In genomic region chr22:37752189-37753061, GRCh38 we compare ENCODE assay signal across 8 cellular contexts. TPM values are rescaled to one million over a fixed set of nuclear protein-coding genes. Genes with fewer than 3 reads are reported as not detected.
DNase-seq lines count a peak whose midpoint lies in the region; ATAC-seq, FAIRE-seq and TF ChIP-seq lines count a peak whose summit lies in the region.

No MANE protein-coding gene starts in this region.

- ATAC-seq in GM21360 (IDR thresholded peaks at IDR 0.05; ENCODE audit: unreplicated experiment), result no peak

- H3K36me3 ChIP-seq in brain microvascular endothelial cell (replicated peaks) (peaks cover 30% of the 10 kb centered on the region), suprapubic skin (peaks cover 39% of the 10 kb centered on the region)

- peak; percentile 85 for DNase-seq in HTR-8/SVneo (ENCODE audit: insufficient read length, low spot score)
- peak; percentile 83 for DNase-seq in brain microvascular endothelial cell
- peak; percentile 85 for DNase-seq in kidney glomerular epithelial cell (lab: John Stamatoyannopoulos, UW)
- peak; percentile 96 for DNase-seq in suprapubic skin (ENCODE audit: low spot score in 2 of 2)
- DNase-seq in activated CD8-positive, alpha-beta memory T cell treated with anti-CD3 and anti-CD28 coated beads for 24 hours, result no peak
- DNase-seq in putamen (ENCODE audit: low spot score), result no peak
- DNase-seq in activated CD4-positive, alpha-beta T cell treated with anti-CD3 and anti-CD28 coated beads, Interleukin-2, amount 50 U/mL, for 1 hour, result no peak

- H3K4me3 ChIP-seq in brain microvascular endothelial cell (ENCODE audit: low read depth, low read length), result no peak overlapping the region
- no peak overlapping the region for H3K4me3 ChIP-seq in suprapubic skin

- H3K27me3 ChIP-seq in brain microvascular endothelial cell (replicated peaks), result no peaks in the 10 kb centered on the region
- no peaks in the 10 kb centered on the region for H3K27me3 ChIP-seq in suprapubic skin

- WGBS in suprapubic skin, result 28% methylated on average over 9 of the region's 17 CpGs

- in situ Hi-C loops in brain microvascular endothelial cell (cut with HindIII; ENCODE audit: low pct_ligation_motif_present, low sequenced_read_pairs), result no loop called here

- peaks cover 77% of the 10 kb centered on the region for H3K4me1 ChIP-seq in suprapubic skin

- no peak for TF ChIP-seq POLR2A in suprapubic skin (IDR thresholded peaks at IDR 0.05)

- peak; percentile 94 for FAIRE-seq in HTR-8/SVneo (lab: Jason Lieb, UNC)

- H3K27ac ChIP-seq in brain microvascular endothelial cell (peak overlapping the region; percentile 27), suprapubic skin (peak overlapping the region; percentile 96)

- TF ChIP-seq CTCF in brain microvascular endothelial cell (IDR thresholded peaks at IDR 0.05; ENCODE audit: low read depth, low read length, missing control alignments) (peak; percentile 47), suprapubic skin (IDR thresholded peaks at IDR 0.05) (peak; percentile 19 to 29)

- TF ChIP-seq EP300 in suprapubic skin (IDR thresholded peaks at IDR 0.05), result no peak

- no peaks in the 10 kb centered on the region for H3K9me3 ChIP-seq in suprapubic skin

RNA-seq across cellular contexts. Expression of gene GCAT, which starts 55.3 kb away (rescaled TPM):
- total RNA-seq in suprapubic skin, result 10 to 100 TPM; 11.3 to 34.5 (median 20.1) TPM

RNA-seq across cellular contexts. Expression of gene TRIOBP, which starts 55.6 kb away (rescaled TPM):
- 10 to 100 TPM; 58.6 to 71.6 (median 64.3) TPM for total RNA-seq in suprapubic skin

Comparison
In these comparisons a context has a peak if more than half of its experiments do, and no peak if none do; other contexts are left out.
1. DNase-seq: peak in HTR-8/SVneo (single experiment), brain microvascular endothelial cell (single experiment), kidney glomerular epithelial cell (single experiment) and suprapubic skin (2 of 2); none in activated CD8-positive, alpha-beta memory T cell treated with anti-CD3 and anti-CD28 coated beads for 24 hours (single experiment), putamen (single experiment) and activated CD4-positive, alpha-beta T cell treated with anti-CD3 and anti-CD28 coated beads, Interleukin-2, amount 50 U/mL, for 1 hour (single experiment).